Comparison of ENCODE assay signal across 10 cellular contexts in genomic region chr16:88063201-88063773, GRCh38.
DNase-seq lines count a peak whose midpoint lies in the region; ATAC-seq and TF ChIP-seq lines count a peak whose summit lies in the region.
"Had no signal": no experiment of that assay in that cellular context is flagged by ENCODE, and none has a peak within 500 bp of the region (broad histone marks: within the 10 kb centered on the region; RNA-seq: fewer than 3 reads in every experiment).

No MANE protein-coding gene starts in this region.

- no peak for ATAC-seq in HG02571 (IDR thresholded peaks at IDR 0.05; ENCODE audit: unreplicated experiment)

- TF ChIP-seq CTCF in brain microvascular endothelial cell (IDR thresholded peaks at IDR 0.05; ENCODE audit: low read depth, low read length, missing control alignments) (peak; percentile 71), hepatocyte (IDR thresholded peaks at IDR 0.05; ENCODE audit: poor library complexity) (peak; percentile 37)

- no peaks in the 10 kb centered on the region for H4K20me1 ChIP-seq in hepatocyte (ENCODE audit: insufficient read depth, poor library complexity, severe bottlenecking)

- H2AFZ ChIP-seq in hepatocyte = no peak overlapping the region

- in situ Hi-C loops in brain microvascular endothelial cell (cut with HindIII; ENCODE audit: low pct_ligation_motif_present, low sequenced_read_pairs) = no loop called here

- H3K36me3 ChIP-seq in brain microvascular endothelial cell (replicated peaks) (no peaks in the 10 kb centered on the region), hepatocyte (replicated peaks; ENCODE audit: insufficient read depth, low read depth) (no peaks in the 10 kb centered on the region)
- H3K36me3 ChIP-seq: SJCRH30 had no signal

- H3K27me3 ChIP-seq in brain microvascular endothelial cell (replicated peaks) (no peaks in the 10 kb centered on the region), hepatocyte (no peaks in the 10 kb centered on the region)
- H3K27me3 ChIP-seq: SJCRH30 had no signal

- H3K4me1 ChIP-seq in hepatocyte (ENCODE audit: insufficient read depth) = peaks cover 20% of the 10 kb centered on the region
- H3K4me1 ChIP-seq: SJCRH30 had no signal

- H3K27ac ChIP-seq in brain microvascular endothelial cell (peak overlapping the region; percentile 60), hepatocyte (peak overlapping the region; percentile 60), skin epidermis (peak overlapping the region in 13 of 21 experiments; percentile 1 to 76 (median 36))
- H3K27ac ChIP-seq: SJCRH30 had no signal

- no peaks in the 10 kb centered on the region for H3K9me3 ChIP-seq in hepatocyte (ENCODE audit: low read depth)
- H3K9me3 ChIP-seq: SJCRH30 had no signal

- DNase-seq in GM03348 (ENCODE audit: low spot score) (peak; percentile 95), brain microvascular endothelial cell (peak; percentile 51), hepatocyte (ENCODE audit: low spot score) (no peak), SW480 (ENCODE audit: low spot score) (no peak), T1000 (lab: John Stamatoyannopoulos, UW) (no peak), NCI-H2227 (lab: John Stamatoyannopoulos, UW; ENCODE audit: unreplicated experiment) (no peak)
- DNase-seq: activated T-cell treated with anti-CD3 and anti-CD28 coated beads, Interleukin-2, amount 50 U/mL, for 48 hours; SJCRH30 had no signal

- no peaks in the 10 kb centered on the region for H3K9me2 ChIP-seq in hepatocyte (replicated peaks; ENCODE audit: insufficient read depth)

- H3K79me2 ChIP-seq in hepatocyte = no peaks in the 10 kb centered on the region

- H3K4me3 ChIP-seq in brain microvascular endothelial cell (ENCODE audit: low read depth, low read length) (no peak overlapping the region), hepatocyte (no peak overlapping the region), skin epidermis (no peak overlapping the region)
- H3K4me3 ChIP-seq: SJCRH30 had no signal

- H3K4me2 ChIP-seq in hepatocyte = no peak overlapping the region

- WGBS in hepatocyte (ENCODE audit: low lambda C conversion rate, missing lambda C conversion rate) = 74% methylated on average over 15 of the region's 16 CpGs

Comparison
In these comparisons a context has a peak if more than half of its experiments do, and no peak if none do; other contexts are left out.
1. DNase-seq: peak in GM03348 (single experiment) and brain microvascular endothelial cell (single experiment); none in hepatocyte (single experiment), SW480 (single experiment), T1000 (single experiment) and NCI-H2227 (single experiment).
2. Peak in every context shown above with its lines, with median percentiles within 50 percentile points of each other: H3K27ac ChIP-seq.